In the genomic region with DNA sequence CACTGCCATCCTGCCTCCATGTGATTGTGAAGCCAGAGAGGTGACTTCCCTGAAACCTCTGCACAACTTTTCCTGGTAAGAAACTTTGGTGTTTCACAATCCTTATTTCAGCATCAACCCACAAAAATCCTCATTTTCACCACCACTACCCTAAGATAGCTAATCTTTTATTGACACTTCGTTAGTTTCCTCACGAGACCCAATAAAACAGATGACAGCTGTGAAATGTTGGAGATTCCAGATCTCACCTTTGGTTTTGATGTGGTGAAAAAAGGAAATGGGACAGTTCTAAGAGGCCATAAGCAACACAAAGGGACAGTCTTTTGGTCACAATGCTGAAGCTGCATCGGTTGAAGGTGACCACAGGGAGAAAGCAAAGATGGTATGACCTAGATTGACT, we compare ENCODE assay signal across 1 cellular context.
TF ChIP-seq lines count a peak whose summit lies in the region.

No MANE protein-coding gene starts in this region.

TF ChIP-seq in GM23338, 12 proteins besides CTCF, POLR2A, EP300 and RAD21 (continued from another document):
- TF ChIP-seq, protein P1, sequence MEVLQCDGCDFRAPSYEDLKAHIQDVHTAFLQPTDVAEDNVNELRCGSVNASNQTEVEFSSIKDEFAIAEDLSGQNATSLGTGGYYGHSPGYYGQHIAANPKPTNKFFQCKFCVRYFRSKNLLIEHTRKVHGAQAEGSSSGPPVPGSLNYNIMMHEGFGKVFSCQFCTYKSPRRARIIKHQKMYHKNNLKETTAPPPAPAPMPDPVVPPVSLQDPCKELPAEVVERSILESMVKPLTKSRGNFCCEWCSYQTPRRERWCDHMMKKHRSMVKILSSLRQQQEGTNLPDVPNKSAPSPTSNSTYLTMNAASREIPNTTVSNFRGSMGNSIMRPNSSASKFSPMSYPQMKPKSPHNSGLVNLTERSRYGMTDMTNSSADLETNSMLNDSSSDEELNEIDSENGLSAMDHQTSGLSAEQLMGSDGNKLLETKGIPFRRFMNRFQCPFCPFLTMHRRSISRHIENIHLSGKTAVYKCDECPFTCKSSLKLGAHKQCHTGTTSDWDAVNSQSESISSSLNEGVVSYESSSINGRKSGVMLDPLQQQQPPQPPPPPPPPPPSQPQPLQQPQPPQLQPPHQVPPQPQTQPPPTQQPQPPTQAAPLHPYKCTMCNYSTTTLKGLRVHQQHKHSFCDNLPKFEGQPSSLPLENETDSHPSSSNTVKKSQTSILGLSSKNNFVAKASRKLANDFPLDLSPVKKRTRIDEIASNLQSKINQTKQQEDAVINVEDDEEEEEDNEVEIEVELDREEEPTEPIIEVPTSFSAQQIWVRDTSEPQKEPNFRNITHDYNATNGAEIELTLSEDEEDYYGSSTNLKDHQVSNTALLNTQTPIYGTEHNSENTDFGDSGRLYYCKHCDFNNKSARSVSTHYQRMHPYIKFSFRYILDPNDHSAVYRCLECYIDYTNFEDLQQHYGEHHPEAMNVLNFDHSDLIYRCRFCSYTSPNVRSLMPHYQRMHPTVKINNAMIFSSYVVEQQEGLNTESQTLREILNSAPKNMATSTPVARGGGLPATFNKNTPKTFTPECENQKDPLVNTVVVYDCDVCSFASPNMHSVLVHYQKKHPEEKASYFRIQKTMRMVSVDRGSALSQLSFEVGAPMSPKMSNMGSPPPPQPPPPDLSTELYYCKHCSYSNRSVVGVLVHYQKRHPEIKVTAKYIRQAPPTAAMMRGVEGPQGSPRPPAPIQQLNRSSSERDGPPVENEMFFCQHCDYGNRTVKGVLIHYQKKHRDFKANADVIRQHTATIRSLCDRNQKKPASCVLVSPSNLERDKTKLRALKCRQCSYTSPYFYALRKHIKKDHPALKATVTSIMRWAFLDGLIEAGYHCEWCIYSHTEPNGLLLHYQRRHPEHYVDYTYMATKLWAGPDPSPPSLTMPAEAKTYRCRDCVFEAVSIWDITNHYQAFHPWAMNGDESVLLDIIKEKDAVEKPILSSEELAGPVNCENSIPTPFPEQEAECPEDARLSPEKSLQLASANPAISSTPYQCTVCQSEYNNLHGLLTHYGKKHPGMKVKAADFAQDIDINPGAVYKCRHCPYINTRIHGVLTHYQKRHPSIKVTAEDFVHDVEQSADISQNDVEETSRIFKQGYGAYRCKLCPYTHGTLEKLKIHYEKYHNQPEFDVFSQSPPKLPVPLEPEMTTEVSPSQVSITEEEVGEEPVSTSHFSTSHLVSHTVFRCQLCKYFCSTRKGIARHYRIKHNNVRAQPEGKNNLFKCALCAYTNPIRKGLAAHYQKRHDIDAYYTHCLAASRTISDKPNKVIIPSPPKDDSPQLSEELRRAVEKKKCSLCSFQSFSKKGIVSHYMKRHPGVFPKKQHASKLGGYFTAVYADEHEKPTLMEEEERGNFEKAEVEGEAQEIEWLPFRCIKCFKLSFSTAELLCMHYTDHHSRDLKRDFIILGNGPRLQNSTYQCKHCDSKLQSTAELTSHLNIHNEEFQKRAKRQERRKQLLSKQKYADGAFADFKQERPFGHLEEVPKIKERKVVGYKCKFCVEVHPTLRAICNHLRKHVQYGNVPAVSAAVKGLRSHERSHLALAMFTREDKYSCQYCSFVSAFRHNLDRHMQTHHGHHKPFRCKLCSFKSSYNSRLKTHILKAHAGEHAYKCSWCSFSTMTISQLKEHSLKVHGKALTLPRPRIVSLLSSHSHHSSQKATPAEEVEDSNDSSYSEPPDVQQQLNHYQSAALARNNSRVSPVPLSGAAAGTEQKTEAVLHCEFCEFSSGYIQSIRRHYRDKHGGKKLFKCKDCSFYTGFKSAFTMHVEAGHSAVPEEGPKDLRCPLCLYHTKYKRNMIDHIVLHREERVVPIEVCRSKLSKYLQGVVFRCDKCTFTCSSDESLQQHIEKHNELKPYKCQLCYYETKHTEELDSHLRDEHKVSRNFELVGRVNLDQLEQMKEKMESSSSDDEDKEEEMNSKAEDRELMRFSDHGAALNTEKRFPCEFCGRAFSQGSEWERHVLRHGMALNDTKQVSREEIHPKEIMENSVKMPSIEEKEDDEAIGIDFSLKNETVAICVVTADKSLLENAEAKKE (CRISPR knock-in tag; IDR thresholded peaks at IDR 0.05) = no peak
- TF ChIP-seq ZNF331 (CRISPR knock-in tag; IDR thresholded peaks at IDR 0.05; ENCODE audit: low read depth) = no peak
- TF ChIP-seq, protein P2, sequence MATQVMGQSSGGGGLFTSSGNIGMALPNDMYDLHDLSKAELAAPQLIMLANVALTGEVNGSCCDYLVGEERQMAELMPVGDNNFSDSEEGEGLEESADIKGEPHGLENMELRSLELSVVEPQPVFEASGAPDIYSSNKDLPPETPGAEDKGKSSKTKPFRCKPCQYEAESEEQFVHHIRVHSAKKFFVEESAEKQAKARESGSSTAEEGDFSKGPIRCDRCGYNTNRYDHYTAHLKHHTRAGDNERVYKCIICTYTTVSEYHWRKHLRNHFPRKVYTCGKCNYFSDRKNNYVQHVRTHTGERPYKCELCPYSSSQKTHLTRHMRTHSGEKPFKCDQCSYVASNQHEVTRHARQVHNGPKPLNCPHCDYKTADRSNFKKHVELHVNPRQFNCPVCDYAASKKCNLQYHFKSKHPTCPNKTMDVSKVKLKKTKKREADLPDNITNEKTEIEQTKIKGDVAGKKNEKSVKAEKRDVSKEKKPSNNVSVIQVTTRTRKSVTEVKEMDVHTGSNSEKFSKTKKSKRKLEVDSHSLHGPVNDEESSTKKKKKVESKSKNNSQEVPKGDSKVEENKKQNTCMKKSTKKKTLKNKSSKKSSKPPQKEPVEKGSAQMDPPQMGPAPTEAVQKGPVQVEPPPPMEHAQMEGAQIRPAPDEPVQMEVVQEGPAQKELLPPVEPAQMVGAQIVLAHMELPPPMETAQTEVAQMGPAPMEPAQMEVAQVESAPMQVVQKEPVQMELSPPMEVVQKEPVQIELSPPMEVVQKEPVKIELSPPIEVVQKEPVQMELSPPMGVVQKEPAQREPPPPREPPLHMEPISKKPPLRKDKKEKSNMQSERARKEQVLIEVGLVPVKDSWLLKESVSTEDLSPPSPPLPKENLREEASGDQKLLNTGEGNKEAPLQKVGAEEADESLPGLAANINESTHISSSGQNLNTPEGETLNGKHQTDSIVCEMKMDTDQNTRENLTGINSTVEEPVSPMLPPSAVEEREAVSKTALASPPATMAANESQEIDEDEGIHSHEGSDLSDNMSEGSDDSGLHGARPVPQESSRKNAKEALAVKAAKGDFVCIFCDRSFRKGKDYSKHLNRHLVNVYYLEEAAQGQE (IDR thresholded peaks at IDR 0.05; ENCODE audit: unreplicated experiment) = no peak
- no peak for TF ChIP-seq CREB1 (CRISPR knock-in tag; IDR thresholded peaks at IDR 0.05; ENCODE audit: low read depth)
- TF ChIP-seq NANOG (IDR thresholded peaks at IDR 0.05; ENCODE audit: borderline replicate concordance) = no peak
- TF ChIP-seq EZH2phosphoT487 (IDR thresholded peaks at IDR 0.05; ENCODE audit: unreplicated experiment) = no peak
- no peak for TF ChIP-seq EZH2 (IDR thresholded peaks at IDR 0.05; ENCODE audit: low read depth, unreplicated experiment)
